ENCODE assay signal across 1 cellular context in the genomic region with DNA sequence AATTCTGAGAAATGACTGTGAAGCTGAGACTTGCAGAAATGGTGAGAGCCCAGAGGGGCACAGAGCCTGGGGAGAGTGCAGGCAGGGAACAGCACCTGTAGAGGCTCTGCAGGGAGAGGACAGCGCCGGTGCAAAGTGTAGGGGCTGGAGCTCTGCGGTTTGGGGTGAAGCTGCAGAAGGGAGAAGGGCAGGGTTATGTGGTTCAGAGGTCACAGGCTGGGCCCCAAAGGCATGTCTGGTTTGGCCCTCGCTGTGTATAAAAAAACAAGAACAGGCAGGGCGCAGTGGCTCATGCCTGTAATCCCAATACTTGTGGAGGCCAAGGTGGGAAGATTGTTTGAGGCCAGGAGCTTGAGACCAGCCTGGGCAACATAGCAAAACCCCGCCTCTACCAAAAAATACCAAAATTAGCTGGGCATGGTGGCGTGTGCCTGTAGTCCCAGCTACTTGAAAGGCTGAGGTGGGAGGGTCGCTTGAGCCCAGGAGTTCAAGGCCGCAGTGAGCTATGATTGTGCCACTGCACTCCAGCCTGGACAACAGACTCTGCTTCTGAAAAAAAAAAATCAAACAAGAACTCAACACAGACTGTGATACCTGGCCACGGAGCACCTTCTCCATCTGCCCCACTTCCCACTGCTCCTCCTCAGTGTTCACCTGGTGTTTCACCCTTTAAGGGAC.
TF ChIP-seq lines count a peak whose summit lies in the region.

No MANE protein-coding gene starts in this region.

TF ChIP-seq in HepG2, 621 proteins besides CTCF, POLR2A, EP300 and RAD21 (continued from another document):
- TF ChIP-seq, protein P1, sequence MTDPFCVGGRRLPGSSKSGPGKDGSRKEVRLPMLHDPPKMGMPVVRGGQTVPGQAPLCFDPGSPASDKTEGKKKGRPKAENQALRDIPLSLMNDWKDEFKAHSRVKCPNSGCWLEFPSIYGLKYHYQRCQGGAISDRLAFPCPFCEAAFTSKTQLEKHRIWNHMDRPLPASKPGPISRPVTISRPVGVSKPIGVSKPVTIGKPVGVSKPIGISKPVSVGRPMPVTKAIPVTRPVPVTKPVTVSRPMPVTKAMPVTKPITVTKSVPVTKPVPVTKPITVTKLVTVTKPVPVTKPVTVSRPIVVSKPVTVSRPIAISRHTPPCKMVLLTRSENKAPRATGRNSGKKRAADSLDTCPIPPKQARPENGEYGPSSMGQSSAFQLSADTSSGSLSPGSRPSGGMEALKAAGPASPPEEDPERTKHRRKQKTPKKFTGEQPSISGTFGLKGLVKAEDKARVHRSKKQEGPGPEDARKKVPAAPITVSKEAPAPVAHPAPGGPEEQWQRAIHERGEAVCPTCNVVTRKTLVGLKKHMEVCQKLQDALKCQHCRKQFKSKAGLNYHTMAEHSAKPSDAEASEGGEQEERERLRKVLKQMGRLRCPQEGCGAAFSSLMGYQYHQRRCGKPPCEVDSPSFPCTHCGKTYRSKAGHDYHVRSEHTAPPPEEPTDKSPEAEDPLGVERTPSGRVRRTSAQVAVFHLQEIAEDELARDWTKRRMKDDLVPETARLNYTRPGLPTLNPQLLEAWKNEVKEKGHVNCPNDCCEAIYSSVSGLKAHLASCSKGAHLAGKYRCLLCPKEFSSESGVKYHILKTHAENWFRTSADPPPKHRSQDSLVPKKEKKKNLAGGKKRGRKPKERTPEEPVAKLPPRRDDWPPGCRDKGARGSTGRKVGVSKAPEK (CRISPR knock-in tag; IDR thresholded peaks at IDR 0.05; ENCODE audit: borderline replicate concordance), result peak; percentile 94
- TF ChIP-seq, protein P2, sequence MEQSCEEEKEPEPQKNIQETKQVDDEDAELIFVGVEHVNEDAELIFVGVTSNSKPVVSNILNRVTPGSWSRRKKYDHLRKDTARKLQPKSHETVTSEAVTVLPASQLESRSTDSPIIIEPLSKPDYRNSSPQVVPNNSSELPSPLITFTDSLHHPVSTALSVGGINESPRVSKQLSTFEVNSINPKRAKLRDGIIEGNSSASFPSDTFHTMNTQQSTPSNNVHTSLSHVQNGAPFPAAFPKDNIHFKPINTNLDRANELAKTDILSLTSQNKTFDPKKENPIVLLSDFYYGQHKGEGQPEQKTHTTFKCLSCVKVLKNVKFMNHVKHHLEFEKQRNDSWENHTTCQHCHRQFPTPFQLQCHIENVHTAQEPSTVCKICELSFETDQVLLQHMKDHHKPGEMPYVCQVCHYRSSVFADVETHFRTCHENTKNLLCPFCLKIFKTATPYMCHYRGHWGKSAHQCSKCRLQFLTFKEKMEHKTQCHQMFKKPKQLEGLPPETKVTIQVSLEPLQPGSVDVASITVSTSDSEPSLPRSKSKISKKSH (CRISPR knock-in tag; IDR thresholded peaks at IDR 0.05; ENCODE audit: borderline replicate concordance), result 0 out of 2 replicates have a peak, but pooled peaks have one; percentile 37
- TF ChIP-seq ZBTB37 (CRISPR knock-in tag; IDR thresholded peaks at IDR 0.05), result peak; percentile 99
- TF ChIP-seq RBFOX2 (IDR thresholded peaks at IDR 0.05; ENCODE audit: low read depth, low read length), result peak; percentile 44; the same call in 1 of the 2 replicates
- no peak for TF ChIP-seq GMEB2 (CRISPR knock-in tag; IDR thresholded peaks at IDR 0.05; ENCODE audit: low read depth)
- TF ChIP-seq, protein P3, sequence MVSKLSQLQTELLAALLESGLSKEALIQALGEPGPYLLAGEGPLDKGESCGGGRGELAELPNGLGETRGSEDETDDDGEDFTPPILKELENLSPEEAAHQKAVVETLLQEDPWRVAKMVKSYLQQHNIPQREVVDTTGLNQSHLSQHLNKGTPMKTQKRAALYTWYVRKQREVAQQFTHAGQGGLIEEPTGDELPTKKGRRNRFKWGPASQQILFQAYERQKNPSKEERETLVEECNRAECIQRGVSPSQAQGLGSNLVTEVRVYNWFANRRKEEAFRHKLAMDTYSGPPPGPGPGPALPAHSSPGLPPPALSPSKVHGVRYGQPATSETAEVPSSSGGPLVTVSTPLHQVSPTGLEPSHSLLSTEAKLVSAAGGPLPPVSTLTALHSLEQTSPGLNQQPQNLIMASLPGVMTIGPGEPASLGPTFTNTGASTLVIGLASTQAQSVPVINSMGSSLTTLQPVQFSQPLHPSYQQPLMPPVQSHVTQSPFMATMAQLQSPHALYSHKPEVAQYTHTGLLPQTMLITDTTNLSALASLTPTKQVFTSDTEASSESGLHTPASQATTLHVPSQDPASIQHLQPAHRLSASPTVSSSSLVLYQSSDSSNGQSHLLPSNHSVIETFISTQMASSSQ (IDR thresholded peaks at IDR 0.05; ENCODE audit: low read depth), result peak; percentile 44; the same call in 1 of the 2 replicates
- TF ChIP-seq, protein P3 (CRISPR knock-in tag; IDR thresholded peaks at IDR 0.05; ENCODE audit: borderline replicate concordance), result peak; percentile 60; the same call in 1 of the 2 replicates
- TF ChIP-seq, protein P4, sequence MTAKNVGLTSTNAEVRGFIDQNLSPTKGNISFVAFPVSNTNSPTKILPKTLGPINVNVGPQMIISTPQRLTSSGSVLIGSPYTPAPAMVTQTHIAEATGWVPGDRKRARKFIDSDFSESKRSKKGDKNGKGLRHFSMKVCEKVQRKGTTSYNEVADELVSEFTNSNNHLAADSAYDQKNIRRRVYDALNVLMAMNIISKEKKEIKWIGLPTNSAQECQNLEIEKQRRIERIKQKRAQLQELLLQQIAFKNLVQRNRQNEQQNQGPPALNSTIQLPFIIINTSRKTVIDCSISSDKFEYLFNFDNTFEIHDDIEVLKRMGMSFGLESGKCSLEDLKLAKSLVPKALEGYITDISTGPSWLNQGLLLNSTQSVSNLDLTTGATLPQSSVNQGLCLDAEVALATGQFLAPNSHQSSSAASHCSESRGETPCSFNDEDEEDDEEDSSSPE (CRISPR knock-in tag; IDR thresholded peaks at IDR 0.05), result 0 out of 2 replicates have a peak, but pooled peaks have one; percentile 9
- TF ChIP-seq, protein P5, sequence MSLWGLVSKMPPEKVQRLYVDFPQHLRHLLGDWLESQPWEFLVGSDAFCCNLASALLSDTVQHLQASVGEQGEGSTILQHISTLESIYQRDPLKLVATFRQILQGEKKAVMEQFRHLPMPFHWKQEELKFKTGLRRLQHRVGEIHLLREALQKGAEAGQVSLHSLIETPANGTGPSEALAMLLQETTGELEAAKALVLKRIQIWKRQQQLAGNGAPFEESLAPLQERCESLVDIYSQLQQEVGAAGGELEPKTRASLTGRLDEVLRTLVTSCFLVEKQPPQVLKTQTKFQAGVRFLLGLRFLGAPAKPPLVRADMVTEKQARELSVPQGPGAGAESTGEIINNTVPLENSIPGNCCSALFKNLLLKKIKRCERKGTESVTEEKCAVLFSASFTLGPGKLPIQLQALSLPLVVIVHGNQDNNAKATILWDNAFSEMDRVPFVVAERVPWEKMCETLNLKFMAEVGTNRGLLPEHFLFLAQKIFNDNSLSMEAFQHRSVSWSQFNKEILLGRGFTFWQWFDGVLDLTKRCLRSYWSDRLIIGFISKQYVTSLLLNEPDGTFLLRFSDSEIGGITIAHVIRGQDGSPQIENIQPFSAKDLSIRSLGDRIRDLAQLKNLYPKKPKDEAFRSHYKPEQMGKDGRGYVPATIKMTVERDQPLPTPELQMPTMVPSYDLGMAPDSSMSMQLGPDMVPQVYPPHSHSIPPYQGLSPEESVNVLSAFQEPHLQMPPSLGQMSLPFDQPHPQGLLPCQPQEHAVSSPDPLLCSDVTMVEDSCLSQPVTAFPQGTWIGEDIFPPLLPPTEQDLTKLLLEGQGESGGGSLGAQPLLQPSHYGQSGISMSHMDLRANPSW (CRISPR knock-in tag; IDR thresholded peaks at IDR 0.05; ENCODE audit: borderline replicate concordance), result no peak
- TF ChIP-seq NCOA2 (CRISPR knock-in tag; IDR thresholded peaks at IDR 0.05), result peak; percentile 56
- TF ChIP-seq GZF1 (CRISPR knock-in tag; IDR thresholded peaks at IDR 0.05), result no peak
- TF ChIP-seq, protein P6, sequence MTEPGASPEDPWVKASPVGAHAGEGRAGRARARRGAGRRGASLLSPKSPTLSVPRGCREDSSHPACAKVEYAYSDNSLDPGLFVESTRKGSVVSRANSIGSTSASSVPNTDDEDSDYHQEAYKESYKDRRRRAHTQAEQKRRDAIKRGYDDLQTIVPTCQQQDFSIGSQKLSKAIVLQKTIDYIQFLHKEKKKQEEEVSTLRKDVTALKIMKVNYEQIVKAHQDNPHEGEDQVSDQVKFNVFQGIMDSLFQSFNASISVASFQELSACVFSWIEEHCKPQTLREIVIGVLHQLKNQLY (CRISPR knock-in tag; IDR thresholded peaks at IDR 0.05), result peak; percentile 50; the same call in 1 of the 2 replicates
